Comparison of ENCODE assay signal across 2 cellular contexts in genomic region chr9:128160603-128160987, GRCh38.
TF ChIP-seq lines count a peak whose summit lies in the region.

No MANE protein-coding gene starts in this region.

TF ChIP-seq in IMR-90, 13 proteins besides CTCF, POLR2A, EP300 and RAD21 (continued from another document):
- peak; percentile 71 for TF ChIP-seq MAFK (IDR thresholded peaks at IDR 0.05; ENCODE audit: low read depth, low read length)

TF ChIP-seq in HEK293T, 16 proteins besides CTCF, POLR2A, EP300 and RAD21 (continued from another document):
- TF ChIP-seq FOXM1 (IDR thresholded peaks at IDR 0.05; ENCODE audit: borderline replicate concordance), result no peak
- no peak for TF ChIP-seq L3MBTL2 (conservative IDR thresholded peaks at IDR 0.05)
